Comparison of ENCODE assay signal across 31 cellular contexts in the genomic region with DNA sequence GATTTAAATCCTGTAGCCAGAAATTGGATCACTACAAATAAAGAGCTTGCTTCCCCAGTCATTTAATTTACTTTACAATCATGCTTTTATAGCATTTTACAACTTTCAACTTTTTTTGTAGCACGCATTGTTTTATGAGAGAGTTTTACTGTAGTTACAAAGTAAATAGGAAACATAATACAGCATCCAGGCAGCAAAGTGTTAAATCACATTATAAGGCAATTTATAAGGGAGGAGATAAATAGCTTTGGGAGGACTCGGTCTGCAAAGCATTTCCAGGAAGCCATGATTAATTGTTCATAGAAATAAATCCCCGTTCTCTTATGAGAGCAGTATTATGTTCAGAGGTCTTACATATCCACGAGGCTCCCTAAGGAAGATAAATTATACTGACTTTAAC.
"Had no signal": no experiment of that assay in that cellular context is flagged by ENCODE, and none has a peak within 500 bp of the region (broad histone marks: within the 10 kb centered on the region; RNA-seq: fewer than 3 reads in every experiment).

No MANE protein-coding gene starts in this region.

- H3K4me3 Mint-ChIP-seq: naive thymus-derived CD4-positive, alpha-beta T cell; natural killer cell; nephron progenitor cell; neural crest cell; stimulated activated memory B cell treated with anti-CD40 and anti-IgM and Interleukin-4, amounts not matched to agents 10 μg/mL and 1 μg/mL and 100 μg/mL, for 72 hours; stimulated activated naive CD8-positive, alpha-beta T cell treated with anti-CD3 and anti-CD28 coated beads, Interleukin-15, amount 100 ng/mL, for 72 hours; type B pancreatic cell had no signal

- H3K79me2 ChIP-seq: parathyroid adenoma had no signal

- H3K27ac ChIP-seq: ovary, parathyroid adenoma, psoas muscle, skin epidermis, spleen, suprapubic skin, testis, tibial artery, transverse colon, upper lobe of right lung, uterus had no signal

- H3K36me3 ChIP-seq: ovary, spleen, suprapubic skin, tibial artery, transverse colon, upper lobe of right lung, uterus had no signal

- H3K27me3 Mint-ChIP-seq: naive thymus-derived CD4-positive, alpha-beta T cell; progenitor cell of endocrine pancreas; stimulated activated memory B cell treated with anti-CD40 and anti-IgM and Interleukin-4, amounts not matched to agents 10 μg/mL and 1 μg/mL and 100 μg/mL, for 72 hours; stimulated activated naive CD8-positive, alpha-beta T cell treated with anti-CD3 and anti-CD28 coated beads, Interleukin-15, amount 100 ng/mL, for 72 hours; type B pancreatic cell had no signal

- H3K4me1 Mint-ChIP-seq: naive thymus-derived CD4-positive, alpha-beta T cell; natural killer cell; nephron progenitor cell; neural crest cell; stimulated activated memory B cell treated with anti-CD40 and anti-IgM and Interleukin-4, amounts not matched to agents 10 μg/mL and 1 μg/mL and 100 μg/mL, for 72 hours; stimulated activated naive CD8-positive, alpha-beta T cell treated with anti-CD3 and anti-CD28 coated beads, Interleukin-15, amount 100 ng/mL, for 72 hours had no signal

- DNase-seq: naive thymus-derived CD4-positive, alpha-beta T cell; natural killer cell; nephron progenitor cell; occipital lobe; ovary; posterior cingulate gyrus; psoas muscle; right cardiac atrium; spleen; stimulated activated CD4-positive, alpha-beta T cell treated with anti-CD3 and anti-CD28 coated beads, Interleukin-12 subunit alpha, Interleukin-12 subunit beta, amount 100 ng/mL, for 4 hours; stimulated activated CD4-positive, alpha-beta T cell treated with anti-CD3 and anti-CD28 coated beads, Interleukin-1b, Interleukin-23, amount 100 ng/mL, for 48 hours; stimulated activated CD4-positive, alpha-beta T cell treated with anti-CD3 and anti-CD28 coated beads, Interleukin-4, amount 100 ng/mL, for 1 hour; stimulated activated CD4-positive, alpha-beta T cell treated with anti-CD3 and anti-CD28 coated beads, Interleukin-4, amount 100 ng/mL, for 4 hours; stimulated activated CD8-positive, alpha-beta memory T cell treated with anti-CD3 and anti-CD28 coated beads, Interleukin-4, amount 100 ng/mL, for 48 hours; stimulated activated naive CD4-positive, alpha-beta T cell; stimulated activated naive CD8-positive, alpha-beta T cell treated with anti-CD3 and anti-CD28 coated beads, Interleukin-15, amount 100 ng/mL, for 72 hours; stimulated activated naive CD8-positive, alpha-beta T cell treated with anti-CD3 and anti-CD28 coated beads, Interleukin-15, Interleukin-2, amounts not matched to agents 100 U/mL and 50 U/mL, for 24 hours; substantia nigra; testis; tibial artery; transverse colon; upper lobe of right lung; uterus had no signal

- H3K9ac ChIP-seq: parathyroid adenoma had no signal

- H3K4me1 ChIP-seq: parathyroid adenoma, psoas muscle, spleen, suprapubic skin, testis, tibial artery, transverse colon, upper lobe of right lung, uterus had no signal

- H2AFZ ChIP-seq: parathyroid adenoma had no signal

- H3K27me3 ChIP-seq: ovary, spleen, suprapubic skin, testis, tibial artery, transverse colon, upper lobe of right lung, uterus had no signal

- H3K27ac Mint-ChIP-seq: naive thymus-derived CD4-positive, alpha-beta T cell; natural killer cell; nephron progenitor cell; progenitor cell of endocrine pancreas; stimulated activated memory B cell treated with anti-CD40 and anti-IgM and Interleukin-4, amounts not matched to agents 10 μg/mL and 1 μg/mL and 100 μg/mL, for 72 hours; stimulated activated naive CD8-positive, alpha-beta T cell treated with anti-CD3 and anti-CD28 coated beads, Interleukin-15, amount 100 ng/mL, for 72 hours; type B pancreatic cell had no signal

- ATAC-seq: naive thymus-derived CD4-positive, alpha-beta T cell; natural killer cell; psoas muscle; right cardiac atrium; sciatic nerve; stimulated activated memory B cell treated with anti-CD40 and anti-IgM and Interleukin-4, amounts not matched to agents 10 μg/mL and 1 μg/mL and 100 μg/mL, for 72 hours; stimulated activated naive CD8-positive, alpha-beta T cell treated with anti-CD3 and anti-CD28 coated beads, Interleukin-15, amount 100 ng/mL, for 72 hours; stimulated activated naive CD8-positive, alpha-beta T cell treated with anti-CD3 and anti-CD28 coated beads, Interleukin-15, Interleukin-2, amounts not matched to agents 100 U/mL and 50 U/mL, for 24 hours; upper lobe of right lung had no signal

- H3K36me3 Mint-ChIP-seq: naive thymus-derived CD4-positive, alpha-beta T cell; stimulated activated memory B cell treated with anti-CD40 and anti-IgM and Interleukin-4, amounts not matched to agents 10 μg/mL and 1 μg/mL and 100 μg/mL, for 72 hours had no signal

- H3K9me3 ChIP-seq: ovary, testis had no signal

- H3K4me3 ChIP-seq: ovary, psoas muscle, skin epidermis, spleen, suprapubic skin, testis, tibial artery, transverse colon, upper lobe of right lung, uterus had no signal
